ENCODE assay signal across 8 cellular contexts in the genomic region with DNA sequence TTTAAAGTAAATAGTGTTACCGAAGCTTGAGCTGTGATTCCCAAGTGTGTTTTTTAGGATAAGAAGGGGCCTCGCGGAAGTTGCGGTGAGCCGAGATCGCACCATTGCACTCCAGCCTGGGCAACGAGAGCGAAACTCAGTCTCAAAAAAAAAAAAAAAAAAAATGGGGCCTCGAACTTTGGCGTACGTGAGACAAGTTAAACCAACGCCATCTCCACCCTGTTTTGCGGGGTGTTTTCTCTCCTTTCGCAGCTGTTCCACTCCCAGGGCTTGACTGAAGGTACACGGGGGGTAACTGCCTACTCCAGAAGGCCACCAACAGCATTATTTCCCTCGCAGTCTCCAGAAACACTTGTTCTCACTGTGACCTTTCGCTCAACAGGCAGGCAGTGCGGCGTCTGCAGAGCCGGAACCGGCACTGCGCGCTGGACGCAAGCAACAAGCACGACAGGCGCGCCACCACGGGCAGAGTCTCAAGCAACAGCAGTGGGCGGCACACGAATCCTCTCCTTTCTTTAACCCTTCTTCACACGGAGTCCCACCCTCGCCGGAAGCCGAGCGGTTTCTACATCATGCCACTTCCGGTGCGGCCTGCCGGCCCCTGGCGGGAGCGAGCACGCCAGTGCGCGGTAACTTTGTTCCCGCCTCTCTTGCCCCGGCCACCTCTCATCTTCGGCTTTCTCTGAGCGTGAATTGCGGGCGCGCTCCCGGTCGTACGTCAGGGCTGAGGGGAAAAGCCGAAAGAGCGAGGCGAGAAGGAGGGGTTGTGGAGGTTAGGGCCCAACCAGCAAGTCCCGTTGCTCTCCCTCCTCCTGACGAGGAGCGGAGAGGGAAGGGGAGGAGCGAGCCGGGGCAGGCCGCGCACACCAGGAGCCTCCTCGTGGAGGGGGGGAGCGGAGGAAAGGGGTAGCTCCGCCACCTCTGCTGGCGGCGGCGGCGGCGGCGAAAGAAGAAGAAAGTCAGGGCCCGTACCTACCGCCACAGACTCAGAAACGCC. TPM values are rescaled to one million over a fixed set of nuclear protein-coding genes. Genes with fewer than 3 reads are reported as not detected.
DNase-seq lines count a peak whose midpoint lies in the region; ATAC-seq, FAIRE-seq and TF ChIP-seq lines count a peak whose summit lies in the region.

No MANE protein-coding gene starts in this region.

- CTCF ChIA-PET in activated B cell treated with CpG ODN at 0.5 μM for 24 hours (lab: Charles Lee), result interaction anchor here (1.1 to 8.3 kb wide), 4 partner anchors 50 to 102 kb away, joined by 3 to 78 read pairs (median 8); no protein-coding TSS in a partner anchor

- H3K27me3 Mint-ChIP-seq in activated B cell treated with CpG ODN at 0.5 μM for 24 hours, result no peaks in the 10 kb centered on the region

- POLR2A ChIA-PET in activated B cell treated with CpG ODN at 0.5 μM for 24 hours (lab: Charles Lee), result interaction anchor here (0.6 to 3.7 kb wide), 35 partner anchors 7 to 1933 kb away, joined by 3 to 26 read pairs (median 5); a partner anchor contains a TSS

- H3K4me3 ChIP-seq in AG09309 (ENCODE audit: control insufficient read depth, low read depth, low read length) (peak overlapping the region; percentile 96), small intestine (ENCODE audit: low read depth in 1 of 2, low read length in 2 of 2) (peak overlapping the region; percentile 72 to 97)

- TF ChIP-seq CTCF in AG09309 (IDR thresholded peaks at IDR 0.05; ENCODE audit: control insufficient read depth, insufficient read depth, low read depth, low read length, missing control alignments) (no peak), activated B cell treated with CpG ODN at 0.5 μM for 24 hours (IDR thresholded peaks at IDR 0.05) (no peak)

- peaks cover 40% of the 10 kb centered on the region for H3K4me1 Mint-ChIP-seq in activated B cell treated with CpG ODN at 0.5 μM for 24 hours

- H3K4me1 ChIP-seq in small intestine (ENCODE audit: control insufficient read depth in 2 of 2, insufficient read depth in 1 of 2, low read depth in 1 of 2, low read length in 1 of 2), result peaks cover 0 to 3% of the 10 kb centered on the region in 2 donors

- H3K9me3 ChIP-seq in small intestine (ENCODE audit: control insufficient read depth, low read depth), result no peaks in the 10 kb centered on the region

- no peaks in the 10 kb centered on the region for H3K27me3 ChIP-seq in small intestine (ENCODE audit: control insufficient read depth in 2 of 2, insufficient read depth in 2 of 2, low read length in 2 of 2)

- no peaks in the 10 kb centered on the region for H3K9me3 Mint-ChIP-seq in activated B cell treated with CpG ODN at 0.5 μM for 24 hours

- FAIRE-seq in small intestine (lab: Jason Lieb, UNC), result no peak

- no peaks in the 10 kb centered on the region for H3K36me3 ChIP-seq in small intestine (ENCODE audit: control insufficient read depth in 2 of 2, insufficient read depth in 2 of 2, low read length in 2 of 2)

- ATAC-seq in GM19023 (IDR thresholded peaks at IDR 0.05; ENCODE audit: unreplicated experiment), result peak; percentile 62
- ATAC-seq in HG03196 (IDR thresholded peaks at IDR 0.05; ENCODE audit: unreplicated experiment), result peak; percentile 67
- peak; percentile 72 for ATAC-seq in activated B cell treated with CpG ODN at 0.5 μM for 24 hours (ENCODE audit: low read depth)

- H3K4me3 Mint-ChIP-seq in activated B cell treated with CpG ODN at 0.5 μM for 24 hours, result peak overlapping the region; percentile 99

- intact Hi-C loops in activated B cell treated with CpG ODN at 0.5 μM for 24 hours (cut with micrococcal nuclease), result loop anchor here (1.0 to 2.0 kb wide), 6 partner anchors 185 to 1770 kb away; a partner anchor contains a TSS

- 0% methylated on average over 57 to 73 of the region's 75 CpGs for WGBS in small intestine, 3 donors

- peaks cover 15% of the 10 kb centered on the region for H3K36me3 Mint-ChIP-seq in activated B cell treated with CpG ODN at 0.5 μM for 24 hours (ENCODE audit: low read depth)

- peak overlapping the region; percentile 98 for H3K27ac ChIP-seq in caudate nucleus (ENCODE audit: low read depth, low read length)
- peak overlapping the region; percentile 98 for H3K27ac ChIP-seq in small intestine (ENCODE audit: low read depth in 1 of 2, low read length in 1 of 2)

- peak overlapping the region; percentile 100 for H3K27ac Mint-ChIP-seq in activated B cell treated with CpG ODN at 0.5 μM for 24 hours

- DNase-seq in AG09309 (ENCODE audit: low read depth) (peak; percentile 99), NCI-H226 (peak; percentile 100), activated B cell treated with CpG ODN at 0.5 μM for 24 hours (peak; percentile 97), caudate nucleus (lab: John Stamatoyannopoulos, UW) (peak; percentile 83 to 100 (median 98)), iPS-NIHi7 (ENCODE audit: extremely low spot score) (peak; percentile 91), small intestine (peak; percentile 100)

RNA-seq across cellular contexts. Expression of a gene that starts 0.8 kb away (rescaled TPM):
- 70.9 and 83.6 TPM in 2 replicates for total RNA-seq in activated B cell treated with CpG ODN at 0.5 μM for 24 hours
- 10 to 100 TPM; 10.3 to 14.8 (median 14.1) TPM for polyA plus RNA-seq in small intestine

Comparison
In these comparisons a context has a peak if more than half of its experiments do, and no peak if none do; other contexts are left out.
1. Peak in every context shown above with its lines: DNase-seq, ATAC-seq, H3K4me3 ChIP-seq and H3K27ac ChIP-seq.